In the genomic region with DNA sequence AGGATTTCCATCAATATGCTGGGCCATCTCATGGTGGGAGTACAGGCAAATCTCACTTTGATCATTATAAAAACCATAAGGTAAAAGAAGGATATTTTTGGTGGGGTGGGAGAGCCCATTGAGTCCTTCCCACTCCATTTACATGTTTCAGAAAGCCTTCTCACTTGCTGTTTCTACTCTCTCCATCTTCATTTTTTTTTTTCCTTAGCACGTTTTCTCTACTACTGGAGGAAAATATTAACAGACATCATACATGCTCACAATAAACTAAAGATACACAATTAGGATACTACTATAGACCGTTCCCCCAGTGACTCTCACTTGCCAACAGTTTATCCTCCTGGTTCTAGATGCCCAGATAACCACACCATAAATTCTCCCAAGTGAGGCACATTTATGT, we compare ENCODE assay signal across 14 cellular contexts. TPM values are rescaled to one million over a fixed set of nuclear protein-coding genes. Genes with fewer than 3 reads are reported as not detected.
DNase-seq lines count a peak whose midpoint lies in the region; ATAC-seq and TF ChIP-seq lines count a peak whose summit lies in the region.
"Had no signal": no experiment of that assay in that cellular context is flagged by ENCODE, and none has a peak within 500 bp of the region (broad histone marks: within the 10 kb centered on the region; RNA-seq: fewer than 3 reads in every experiment).

No MANE protein-coding gene starts in this region.

- H3K4me2 ChIP-seq in SU-DHL-6 (ENCODE audit: low read depth, low read length, poor library complexity, severe bottlenecking), result peak overlapping the region; percentile 58

- H2AFZ ChIP-seq in SU-DHL-6 (ENCODE audit: low read depth, low read length, severe bottlenecking), result no peak overlapping the region
- H2AFZ ChIP-seq: hepatocyte had no signal

- peak overlapping the region; percentile 43 for H3K27ac Mint-ChIP-seq in activated T-cell treated with anti-CD3 and anti-CD28 coated beads, Interleukin-2, amount 50 U/mL, for 72 hours
- peak overlapping the region; percentile 54 for H3K27ac Mint-ChIP-seq in glutamatergic neuron (ENCODE audit: unreplicated experiment)
- peak overlapping the region; percentile 9 for H3K27ac Mint-ChIP-seq in stimulated activated memory B cell treated with anti-CD40 and anti-IgM and Interleukin-4, amounts not matched to agents 10 μg/mL and 1 μg/mL and 100 μg/mL, for 72 hours

- peaks cover 6 to 7% of the 10 kb centered on the region in 2 donors for H3K36me3 Mint-ChIP-seq in activated T-cell treated with anti-CD3 and anti-CD28 coated beads, Interleukin-2, amount 50 U/mL, for 72 hours (ENCODE audit: insufficient read depth in 2 of 2)
- H3K36me3 Mint-ChIP-seq in glutamatergic neuron (ENCODE audit: unreplicated experiment), result no peaks in the 10 kb centered on the region
- H3K36me3 Mint-ChIP-seq in stimulated activated memory B cell treated with anti-CD40 and anti-IgM and Interleukin-4, amounts not matched to agents 10 μg/mL and 1 μg/mL and 100 μg/mL, for 72 hours, result no peaks in the 10 kb centered on the region

- peak overlapping the region in 1 of 2 donors; percentile 98 for H3K4me3 Mint-ChIP-seq in activated T-cell treated with anti-CD3 and anti-CD28 coated beads, Interleukin-2, amount 50 U/mL, for 72 hours
- H3K4me3 Mint-ChIP-seq in glutamatergic neuron (ENCODE audit: unreplicated experiment), result peak overlapping the region; percentile 72
- H3K4me3 Mint-ChIP-seq in stimulated activated memory B cell treated with anti-CD40 and anti-IgM and Interleukin-4, amounts not matched to agents 10 μg/mL and 1 μg/mL and 100 μg/mL, for 72 hours, result no peak overlapping the region

- H3K27ac ChIP-seq in SU-DHL-6 (ENCODE audit: low read depth, low read length), result peak overlapping the region; percentile 58; the same call in 1 of the 2 replicates
- H3K27ac ChIP-seq: right lobe of liver had no signal

- no peak for TF ChIP-seq CTCF in SU-DHL-6 (IDR thresholded peaks at IDR 0.05; ENCODE audit: insufficient read depth, low read length, poor library complexity, severe bottlenecking)
- TF ChIP-seq CTCF in glutamatergic neuron (IDR thresholded peaks at IDR 0.05; ENCODE audit: partially characterized antibody, unreplicated experiment), result no peak

- ATAC-seq in activated T-cell treated with anti-CD3 and anti-CD28 coated beads, Interleukin-2, amount 50 U/mL, for 72 hours (replicated peaks in 1 of 2), result no peak
- no peak for ATAC-seq in stimulated activated memory B cell treated with anti-CD40 and anti-IgM and Interleukin-4, amounts not matched to agents 10 μg/mL and 1 μg/mL and 100 μg/mL, for 72 hours
- ATAC-seq in HG02759 (IDR thresholded peaks at IDR 0.05; ENCODE audit: unreplicated experiment) (no peak), GM18520 (IDR thresholded peaks at IDR 0.05; ENCODE audit: unreplicated experiment) (no peak), GM18511 (IDR thresholded peaks at IDR 0.05; ENCODE audit: unreplicated experiment) (no peak)
- ATAC-seq: right lobe of liver, upper lobe of right lung had no signal

- no peak for DNase-seq in activated T-cell treated with anti-CD3 and anti-CD28 coated beads, Interleukin-2, amount 50 U/mL, for 72 hours
- no peak for DNase-seq in activated T-cell treated with anti-CD3 and anti-CD28 coated beads, Interleukin-2, amount 50 U/mL, for 1 hour
- DNase-seq in glutamatergic neuron, result no peak
- DNase-seq: activated CD4-positive, alpha-beta T cell treated with anti-CD3 and anti-CD28 coated beads, Interleukin-2, amount 50 U/mL, for 48 hours; NCI-H1105 treated with DMSO at 0.1 percent for 48 hours; NCI-H526 treated with DMSO at 0.1 percent for 48 hours; right lobe of liver had no signal

- H4K20me1 ChIP-seq in SU-DHL-6 (ENCODE audit: low read depth, low read length), result peaks cover 4% of the 10 kb centered on the region; the same call in 1 of the 2 replicates

- peaks cover 44% of the 10 kb centered on the region for H3K4me1 Mint-ChIP-seq in activated T-cell treated with anti-CD3 and anti-CD28 coated beads, Interleukin-2, amount 50 U/mL, for 72 hours (ENCODE audit: low read depth)
- peaks cover 24% of the 10 kb centered on the region for H3K4me1 Mint-ChIP-seq in glutamatergic neuron (ENCODE audit: low read depth, unreplicated experiment)
- peaks cover 38% of the 10 kb centered on the region for H3K4me1 Mint-ChIP-seq in stimulated activated memory B cell treated with anti-CD40 and anti-IgM and Interleukin-4, amounts not matched to agents 10 μg/mL and 1 μg/mL and 100 μg/mL, for 72 hours

- H3K9me2 ChIP-seq in SU-DHL-6 (replicated peaks; ENCODE audit: insufficient read depth, low read length), result no peaks in the 10 kb centered on the region

- H3K4me3 ChIP-seq in SU-DHL-6 (ENCODE audit: insufficient read depth, low read length, poor library complexity, severe bottlenecking), result no peak overlapping the region
- H3K4me3 ChIP-seq: right lobe of liver had no signal

- no peaks in the 10 kb centered on the region for H3K27me3 ChIP-seq in SU-DHL-6 (ENCODE audit: low read length)
- H3K27me3 ChIP-seq: hepatocyte, right lobe of liver, upper lobe of right lung had no signal

- peaks cover 31% of the 10 kb centered on the region for H3F3A ChIP-seq in SU-DHL-6 (ENCODE audit: insufficient read depth)

- no peaks in the 10 kb centered on the region for H3K27me3 Mint-ChIP-seq in activated T-cell treated with anti-CD3 and anti-CD28 coated beads, Interleukin-2, amount 50 U/mL, for 72 hours (ENCODE audit: low read depth)
- H3K27me3 Mint-ChIP-seq in glutamatergic neuron (ENCODE audit: unreplicated experiment), result peaks cover 20% of the 10 kb centered on the region
- H3K27me3 Mint-ChIP-seq in stimulated activated memory B cell treated with anti-CD40 and anti-IgM and Interleukin-4, amounts not matched to agents 10 μg/mL and 1 μg/mL and 100 μg/mL, for 72 hours, result no peaks in the 10 kb centered on the region

- no peaks in the 10 kb centered on the region for H3K9me3 Mint-ChIP-seq in activated T-cell treated with anti-CD3 and anti-CD28 coated beads, Interleukin-2, amount 50 U/mL, for 72 hours
- peaks cover 14% of the 10 kb centered on the region for H3K9me3 Mint-ChIP-seq in glutamatergic neuron (ENCODE audit: unreplicated experiment)
- H3K9me3 Mint-ChIP-seq in stimulated activated memory B cell treated with anti-CD40 and anti-IgM and Interleukin-4, amounts not matched to agents 10 μg/mL and 1 μg/mL and 100 μg/mL, for 72 hours, result no peaks in the 10 kb centered on the region

- H3K79me2 ChIP-seq in SU-DHL-6 (ENCODE audit: insufficient read depth, low read length), result peaks cover 32% of the 10 kb centered on the region

- no peak overlapping the region for H3K9ac ChIP-seq in SU-DHL-6 (ENCODE audit: low read length)

- H3K36me3 ChIP-seq in SU-DHL-6 (ENCODE audit: low read length), result no peaks in the 10 kb centered on the region
- H3K36me3 ChIP-seq: upper lobe of right lung had no signal

- H3K9me3 ChIP-seq in SU-DHL-6 (ENCODE audit: insufficient read depth, low read length), result no peaks in the 10 kb centered on the region
- H3K9me3 ChIP-seq: right lobe of liver, upper lobe of right lung had no signal

RNA-seq across cellular contexts. Expression of gene AKAP8, which starts 1.8 kb away (rescaled TPM):
- 10 to 100 TPM; 37.9 to 46.4 TPM for total RNA-seq in activated T-cell treated with anti-CD3 and anti-CD28 coated beads, Interleukin-2, amount 50 U/mL, for 72 hours
- total RNA-seq in glutamatergic neuron (ENCODE audit: unreplicated experiment), result 28.9 TPM

RNA-seq across cellular contexts. Expression of gene AKAP8L, which starts 37.4 kb away (rescaled TPM):
- 100 to 1,000 TPM; 105 to 124 TPM for total RNA-seq in activated T-cell treated with anti-CD3 and anti-CD28 coated beads, Interleukin-2, amount 50 U/mL, for 72 hours
- total RNA-seq in glutamatergic neuron (ENCODE audit: unreplicated experiment), result 354 TPM

RNA-seq across cellular contexts. Expression of gene BRD4, which starts 49.1 kb away (rescaled TPM):
- total RNA-seq in activated T-cell treated with anti-CD3 and anti-CD28 coated beads, Interleukin-2, amount 50 U/mL, for 72 hours, result 100 to 1,000 TPM; 161 to 187 TPM
- 162 TPM for total RNA-seq in glutamatergic neuron (ENCODE audit: unreplicated experiment)
